ENCODE assay signal across 8 cellular contexts in genomic region chr19:38654478-38655079, GRCh38. TPM values are rescaled to one million over a fixed set of nuclear protein-coding genes. Genes with fewer than 3 reads are reported as not detected.
DNase-seq lines count a peak whose midpoint lies in the region; ATAC-seq, FAIRE-seq and TF ChIP-seq lines count a peak whose summit lies in the region.

No MANE protein-coding gene starts in this region.

- intact Hi-C loops in Caco-2 (cut with micrococcal nuclease; ENCODE audit: unreplicated experiment) (loop anchor here (1.0 kb wide), 1 partner anchor 47 kb away; no protein-coding TSS in a partner anchor), Panc1 (cut with micrococcal nuclease; ENCODE audit: unreplicated experiment) (loop anchor here (5.0 to 10.0 kb wide), 4 partner anchors 38 to 280 kb away; partner anchors contain the start of genes MRPS12 and SARS2), endothelial cell of umbilical vein (cut with micrococcal nuclease) (no loop called here), ovary (cut with DNase I) (loop anchor here in 3 of 4 donors (2.0 to 5.0 kb wide), 4 partner anchors 58 to 73 kb away; no protein-coding TSS in a partner anchor)

- no peaks in the 10 kb centered on the region for H4K20me1 ChIP-seq in endothelial cell of umbilical vein (replicated peaks; ENCODE audit: control insufficient read depth, extremely low read depth, insufficient read depth, low read length)

- peak overlapping the region; percentile 23 for H3K9ac ChIP-seq in endothelial cell of umbilical vein (replicated peaks; ENCODE audit: extremely low read depth, insufficient read depth, low read length)

- H3K4me3 Mint-ChIP-seq in Caco-2 (ENCODE audit: unreplicated experiment), result peak overlapping the region; percentile 32

- H3K4me3 ChIP-seq in Caco-2 (ENCODE audit: low read depth, low read length) (no peak overlapping the region), Panc1 (ENCODE audit: low read depth in 2 of 2, low read length in 2 of 2) (peak overlapping the region; percentile 50 to 68), endothelial cell of umbilical vein (replicated peaks in 1 of 3; ENCODE audit: insufficient read depth in 1 of 3, low read depth in 1 of 3, low read length in 3 of 3) (no peak overlapping the region), ovary (no peak overlapping the region)

- H2AFZ ChIP-seq in endothelial cell of umbilical vein (ENCODE audit: low read depth, low read length), result no peak overlapping the region

- FAIRE-seq in endothelial cell of umbilical vein (lab: Jason Lieb, UNC), result peak; percentile 66

- DNase-seq in Caco-2, result no peak
- DNase-seq in Panc1 (ENCODE audit: low read depth, low spot score), result no peak
- DNase-seq in endothelial cell of umbilical vein (ENCODE audit: low read depth, low spot score), result peak; percentile 78
- no peak for DNase-seq in ovary
- DNase-seq in NCI-H446 (lab: John Stamatoyannopoulos, UW), result no peak
- DNase-seq in DMS153 treated with DMSO at 0.1 percent for 48 hours (lab: John Stamatoyannopoulos, UW; ENCODE audit: unreplicated experiment), result no peak

- no peak for TF ChIP-seq EP300 in ovary (IDR thresholded peaks at IDR 0.05)

- no peaks in the 10 kb centered on the region for H3K27me3 Mint-ChIP-seq in Caco-2 (ENCODE audit: insufficient read depth, unreplicated experiment)

- no peaks in the 10 kb centered on the region for H3K9me1 ChIP-seq in endothelial cell of umbilical vein (replicated peaks; ENCODE audit: control insufficient read depth, extremely low read depth, insufficient read depth, low read length)

- no peaks in the 10 kb centered on the region for H3K9me3 Mint-ChIP-seq in Caco-2 (ENCODE audit: unreplicated experiment)

- H3K27ac Mint-ChIP-seq in Caco-2 (ENCODE audit: unreplicated experiment), result peak overlapping the region; percentile 84

- H3K27me3 ChIP-seq in Caco-2 (replicated peaks; ENCODE audit: control insufficient read depth, insufficient read depth, low read length) (no peaks in the 10 kb centered on the region), Panc1 (ENCODE audit: control insufficient read depth, insufficient read depth, low read length) (no peaks in the 10 kb centered on the region), endothelial cell of umbilical vein (ENCODE audit: control insufficient read depth in 2 of 2, insufficient read depth in 2 of 2, low read length in 2 of 2) (no peaks in the 10 kb centered on the region), ovary (no peaks in the 10 kb centered on the region)

- CTCF ChIA-PET in Caco-2 (lab: Charles Lee) (interaction anchor here (1.6 kb wide), 1 partner anchor 32 kb away, joined by 11 read pairs; no protein-coding TSS in a partner anchor), Panc1 (lab: Charles Lee) (interaction anchor here (0.6 to 0.7 kb wide), 2 partner anchors 275 to 744 kb away, joined by 3 to 5 read pairs; no protein-coding TSS in a partner anchor), endothelial cell of umbilical vein (lab: Charles Lee) (interaction anchor here (1.4 kb wide), 1 partner anchor 18 kb away, joined by 4 read pairs; no protein-coding TSS in a partner anchor)

- dilution Hi-C loops in endothelial cell of umbilical vein (cut with MboI; ENCODE audit: extremely low pct_ligation_motif_present, low sequenced_read_pairs), result no loop called here

- H3K4me1 ChIP-seq in Caco-2 (peaks cover 100% of the 10 kb centered on the region), Panc1 (ENCODE audit: control insufficient read depth, insufficient read depth, low read length) (peaks cover 87% of the 10 kb centered on the region), endothelial cell of umbilical vein (ENCODE audit: control insufficient read depth, extremely low read depth, insufficient read depth, low read length) (peaks cover 87% of the 10 kb centered on the region), ovary (ENCODE audit: insufficient read depth) (peaks cover 55% of the 10 kb centered on the region)

- ATAC-seq in Panc1 (no peak; the same call in 1 of the 2 replicates), GM19467 (IDR thresholded peaks at IDR 0.05; ENCODE audit: unreplicated experiment) (no peak), HG02642 (IDR thresholded peaks at IDR 0.05; ENCODE audit: poor library complexity, unreplicated experiment) (no peak)

- H3K36me3 Mint-ChIP-seq in Caco-2 (ENCODE audit: insufficient read depth, unreplicated experiment), result peaks cover 76% of the 10 kb centered on the region

- peaks cover 100% of the 10 kb centered on the region for H3K79me2 ChIP-seq in endothelial cell of umbilical vein (ENCODE audit: control insufficient read depth, insufficient read depth, low read length)

- no TSS peak for BruUV-seq in Caco-2 (replicated peaks; lab: Mats Ljungman, UMichigan)
- no TSS peak for BruUV-seq in Panc1 (replicated peaks; lab: Mats Ljungman, UMichigan)
- no TSS peak for BruUV-seq in endothelial cell of umbilical vein (replicated peaks; lab: Mats Ljungman, UMichigan)

- TF ChIP-seq POLR2A in endothelial cell of umbilical vein (IDR thresholded peaks at IDR 0.05; ENCODE audit: low read depth, low read length) (no peak), ovary (IDR thresholded peaks at IDR 0.05) (no peak)

- H3K9me3 ChIP-seq in Caco-2, result no peaks in the 10 kb centered on the region
- H3K9me3 ChIP-seq in Panc1 (ENCODE audit: control insufficient read depth, insufficient read depth, low read depth, low read length), result no peaks in the 10 kb centered on the region
- no peaks in the 10 kb centered on the region for H3K9me3 ChIP-seq in endothelial cell of umbilical vein (replicated peaks; ENCODE audit: control insufficient read depth, insufficient read depth, low read length)
- H3K9me3 ChIP-seq in ovary, result no peaks in the 10 kb centered on the region

- POLR2A ChIA-PET in Caco-2 (lab: Charles Lee), result no interaction called here
- POLR2A ChIA-PET in Panc1 (lab: Charles Lee), result interaction anchor here (0.6 to 1.0 kb wide), 3 partner anchors 12 to 387 kb away, joined by 3 to 12 read pairs (median 3); no protein-coding TSS in a partner anchor
- POLR2A ChIA-PET in endothelial cell of umbilical vein (lab: Charles Lee), result no interaction called here

- peaks cover 56% of the 10 kb centered on the region for H3K4me1 Mint-ChIP-seq in Caco-2 (ENCODE audit: low read depth, unreplicated experiment)

- in situ Hi-C loops in Panc1 (cut with HindIII; ENCODE audit: low pct_unique_long_range_greater_than_20kb, low sequenced_read_pairs), result loop anchor here (25.0 kb wide), 2 partner anchors 1133 to 1683 kb away; partner anchors contain the start of genes C19orf47, LEUTX and PLD3

- H3K27ac ChIP-seq in Panc1 (ENCODE audit: low read length), result peak overlapping the region; percentile 96
- H3K27ac ChIP-seq in endothelial cell of umbilical vein (ENCODE audit: insufficient read depth, low read depth, low read length), result peak overlapping the region; percentile 54
- peak overlapping the region; percentile 28 to 72 for H3K27ac ChIP-seq in ovary

- WGBS in ovary, 3 donors, result 7 to 10% (median 8%) methylated on average over 10 of the region's 10 CpGs

- peak overlapping the region; percentile 9 for H3K4me2 ChIP-seq in endothelial cell of umbilical vein (ENCODE audit: insufficient read depth, low read length)

- TF ChIP-seq CTCF in Caco-2 (IDR thresholded peaks at IDR 0.05; ENCODE audit: insufficient read depth in 1 of 2, low read depth in 1 of 2, low read length in 1 of 2, severe bottlenecking in 1 of 2, unreplicated experiment in 1 of 2) (no peak), Panc1 (IDR thresholded peaks at IDR 0.05) (no peak), endothelial cell of umbilical vein (IDR thresholded peaks at IDR 0.05; ENCODE audit: extremely low read depth in 1 of 2, insufficient read depth in 1 of 2, low read depth in 1 of 2, low read length in 2 of 2) (no peak), ovary (IDR thresholded peaks at IDR 0.05) (no peak)

- H3K36me3 ChIP-seq in Caco-2 (ENCODE audit: control insufficient read depth, insufficient read depth, low read length), result peaks cover 4% of the 10 kb centered on the region
- peaks cover 23% of the 10 kb centered on the region; the same call in 1 of the 2 replicates for H3K36me3 ChIP-seq in Panc1 (ENCODE audit: control insufficient read depth, insufficient read depth, low read length)
- H3K36me3 ChIP-seq in endothelial cell of umbilical vein (ENCODE audit: control insufficient read depth in 2 of 2, extremely low read depth in 1 of 2, insufficient read depth in 2 of 2, low read length in 2 of 2), result no peaks in the 10 kb centered on the region
- no peaks in the 10 kb centered on the region for H3K36me3 ChIP-seq in ovary

RNA-seq across cellular contexts. Expression of gene ACTN4, which starts 7.1 kb away (rescaled TPM):
- total RNA-seq in Caco-2 (2022), result 605 and 658 TPM in 2 replicates
- 3,297 TPM for total RNA-seq in Panc1 (2021; ENCODE audit: unreplicated experiment)
- 5,405 TPM for polyA plus RNA-seq in Panc1 (2012; ENCODE audit: insufficient read length)
- 693 and 748 TPM in 2 replicates for total RNA-seq in endothelial cell of umbilical vein
- polyA plus RNA-seq in endothelial cell of umbilical vein, result 313 and 329 TPM in 2 replicates
- polyA plus RNA-seq in endothelial cell of umbilical vein (2011; cell fraction: cytosol; rRNA removed), result 293 and 306 TPM in 2 replicates
- 829 and 939 TPM in 2 replicates for polyA plus RNA-seq in endothelial cell of umbilical vein (2011; cell fraction: nucleus; rRNA removed)
- polyA plus RNA-seq in endothelial cell of umbilical vein (2012), result 615 and 712 TPM in 2 replicates
- 461 and 482 TPM in 2 replicates for polyA minus RNA-seq in endothelial cell of umbilical vein
- 78.8 TPM for polyA minus RNA-seq in endothelial cell of umbilical vein (2011; cell fraction: cytosol; rRNA and poly(A)+ RNA removed)
- 238 and 273 TPM in 2 replicates for polyA minus RNA-seq in endothelial cell of umbilical vein (2011; cell fraction: nucleus; rRNA and poly(A)+ RNA removed)
- 100 to 1,000 TPM; 139 to 419 (median 299) TPM for total RNA-seq in ovary
- 100 to 1,000 TPM; 188 to 458 TPM for polyA plus RNA-seq in ovary

RNA-seq across cellular contexts. Expression of gene EIF3K, which starts 35.6 kb away (rescaled TPM):
- total RNA-seq in Caco-2 (2022) (354 and 380 TPM in 2 replicates), Panc1 (2021; ENCODE audit: unreplicated experiment) (2,011 TPM), endothelial cell of umbilical vein (267 and 277 TPM in 2 replicates), ovary (100 to 1,000 TPM; 247 to 527 (median 267) TPM)
- 2,958 TPM for polyA plus RNA-seq in Panc1 (2012; ENCODE audit: insufficient read length)
- polyA plus RNA-seq in endothelial cell of umbilical vein (584 and 644 TPM in 2 replicates), ovary (100 to 1,000 TPM; 215 to 391 TPM)
- 562 and 679 TPM in 2 replicates for polyA plus RNA-seq in endothelial cell of umbilical vein (2011; cell fraction: cytosol; rRNA removed)
- polyA plus RNA-seq in endothelial cell of umbilical vein (2011; cell fraction: nucleus; rRNA removed), result 241 and 343 TPM in 2 replicates
- polyA plus RNA-seq in endothelial cell of umbilical vein (2012), result 437 and 456 TPM in 2 replicates
- polyA minus RNA-seq in endothelial cell of umbilical vein, result 239 and 248 TPM in 2 replicates
- polyA minus RNA-seq in endothelial cell of umbilical vein (2011; cell fraction: cytosol; rRNA and poly(A)+ RNA removed), result 160 TPM
- polyA minus RNA-seq in endothelial cell of umbilical vein (2011; cell fraction: nucleus; rRNA and poly(A)+ RNA removed), result 54.6 and 56.7 TPM in 2 replicates

RNA-seq across cellular contexts. Expression of gene MAP4K1, which starts 36.8 kb away (rescaled TPM):
- total RNA-seq in Caco-2 (2022) (1.7 and 2.4 TPM in 2 replicates), Panc1 (2021; ENCODE audit: unreplicated experiment) (11.1 TPM), endothelial cell of umbilical vein (1.2 and 1.6 TPM in 2 replicates), ovary (1 to 10 TPM in 6 of 7 donors, under 1 TPM in 1; 0.95 to 6.1 (median 2.6) TPM)
- 9.2 TPM for polyA plus RNA-seq in Panc1 (2012; ENCODE audit: insufficient read length)
- polyA plus RNA-seq in endothelial cell of umbilical vein (0.12 and 0.14 TPM in 2 replicates), ovary (1 to 10 TPM; 1.0 to 2.6 TPM)
- 0.08 and 0.23 TPM in 2 replicates for polyA plus RNA-seq in endothelial cell of umbilical vein (2011; cell fraction: cytosol; rRNA removed)
- 1.2 and 1.4 TPM in 2 replicates for polyA plus RNA-seq in endothelial cell of umbilical vein (2011; cell fraction: nucleus; rRNA removed)
- polyA plus RNA-seq in endothelial cell of umbilical vein (2012), result 0.09 TPM in 1 of 2 replicates, not detected in the other
- polyA minus RNA-seq in endothelial cell of umbilical vein, result not detected in 2 replicates
- polyA minus RNA-seq in endothelial cell of umbilical vein (2011; cell fraction: cytosol; rRNA and poly(A)+ RNA removed), result not detected
- polyA minus RNA-seq in endothelial cell of umbilical vein (2011; cell fraction: nucleus; rRNA and poly(A)+ RNA removed), result not detected in 2 replicates

Comparison
In these comparisons a context has a peak if more than half of its experiments do, and no peak if none do; other contexts are left out.
1. H3K4me3 ChIP-seq: peak in Panc1 (2 of 2); none in Caco-2 (single experiment), endothelial cell of umbilical vein (0 of 3) and ovary (single experiment).
2. Peak in every context shown above with its lines, with median percentiles within 50 percentile points of each other: H3K27ac ChIP-seq.